Comparison of ENCODE assay signal across 1 cellular context in the genomic region with DNA sequence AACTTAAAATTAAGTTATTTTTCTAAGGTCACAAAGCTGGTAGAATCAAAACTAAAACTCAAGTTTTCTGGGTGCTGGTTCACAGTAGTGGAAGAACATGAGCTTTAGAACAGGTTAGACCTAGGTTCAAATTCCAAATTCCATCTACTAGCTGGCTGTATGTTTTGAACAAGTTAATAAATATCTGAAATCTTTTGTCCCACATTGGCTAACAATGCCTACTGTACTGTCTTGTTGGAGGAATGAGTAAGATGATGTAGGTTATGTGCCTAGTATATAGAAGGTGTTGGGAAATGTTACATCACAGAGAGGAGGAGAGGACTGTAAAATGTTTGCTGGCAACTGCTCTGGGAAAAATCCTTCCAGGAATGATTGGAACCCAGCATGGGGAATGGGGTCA.
TF ChIP-seq lines count a peak whose summit lies in the region.

No MANE protein-coding gene starts in this region.

TF ChIP-seq in HepG2, 621 proteins besides CTCF, POLR2A, EP300 and RAD21 (continued from another document and continues in another):
- TF ChIP-seq CHD4 (IDR thresholded peaks at IDR 0.05; ENCODE audit: borderline replicate concordance, low read length) (no peak), IKZF1 (IDR thresholded peaks at IDR 0.05) (no peak), TP53 (CRISPR knock-in tag; conservative IDR thresholded peaks at IDR 0.05) (no peak), STAG1 (CRISPR knock-in tag; IDR thresholded peaks at IDR 0.05) (no peak), BRD4 (CRISPR knock-in tag; IDR thresholded peaks at IDR 0.05) (no peak), SOX13 (IDR thresholded peaks at IDR 0.05) (peak; percentile 56; the same call in 1 of the 2 replicates), SOX13 (CRISPR knock-in tag; conservative IDR thresholded peaks at IDR 0.05 in 1 of 2, IDR thresholded peaks at IDR 0.05 in 1 of 2) (peak in 1 of 2 experiments; percentile 96; a peak in 2 of 4 replicates), MZF1 (CRISPR knock-in tag; IDR thresholded peaks at IDR 0.05; ENCODE audit: borderline replicate concordance) (no peak), ZSCAN9 (CRISPR knock-in tag; IDR thresholded peaks at IDR 0.05; ENCODE audit: borderline replicate concordance) (no peak), ZNF720 (CRISPR knock-in tag; IDR thresholded peaks at IDR 0.05) (no peak), ZBTB7A (CRISPR knock-in tag; IDR thresholded peaks at IDR 0.05) (no peak), ZBTB20 (CRISPR knock-in tag; IDR thresholded peaks at IDR 0.05; ENCODE audit: borderline replicate concordance, low read depth) (no peak), MIXL1 (CRISPR knock-in tag; IDR thresholded peaks at IDR 0.05) (peak; percentile 10; the same call in 1 of the 2 replicates), ZNF572 (CRISPR knock-in tag; IDR thresholded peaks at IDR 0.05) (no peak), ZNF235 (CRISPR knock-in tag; IDR thresholded peaks at IDR 0.05; ENCODE audit: borderline replicate concordance) (no peak), PLRG1 (conservative IDR thresholded peaks at IDR 0.05) (no peak), RFX1 (IDR thresholded peaks at IDR 0.05) (no peak), ZNF230 (CRISPR knock-in tag; IDR thresholded peaks at IDR 0.05) (no peak), ASH2L (IDR thresholded peaks at IDR 0.05; ENCODE audit: insufficient read length, low read depth, low read length) (peak; percentile 49), RXRB (CRISPR knock-in tag; IDR thresholded peaks at IDR 0.05; ENCODE audit: borderline replicate concordance) (peak; percentile 21; the same call in 1 of the 2 replicates), NCOR1 (IDR thresholded peaks at IDR 0.05; ENCODE audit: borderline replicate concordance, low read length) (peak; percentile 86; the same call in 1 of the 2 replicates), SP140L (CRISPR knock-in tag; IDR thresholded peaks at IDR 0.05; ENCODE audit: borderline replicate concordance) (no peak), NFE2 (CRISPR knock-in tag; IDR thresholded peaks at IDR 0.05) (no peak), ZNF83 (CRISPR knock-in tag; IDR thresholded peaks at IDR 0.05; ENCODE audit: borderline replicate concordance) (no peak), ZNF7 (CRISPR knock-in tag; IDR thresholded peaks at IDR 0.05) (peak; percentile 11; the same call in 1 of the 2 replicates), HDAC2 (CRISPR knock-in tag; IDR thresholded peaks at IDR 0.05) (peak; percentile 31; the same call in 1 of the 2 replicates), ZNF326 (CRISPR knock-in tag; IDR thresholded peaks at IDR 0.05; ENCODE audit: borderline replicate concordance) (no peak), FOXK2 (IDR thresholded peaks at IDR 0.05) (no peak), NBN (conservative IDR thresholded peaks at IDR 0.05) (no peak), KLF11 (CRISPR knock-in tag; IDR thresholded peaks at IDR 0.05) (no peak), ZNF850 (CRISPR knock-in tag; conservative IDR thresholded peaks at IDR 0.05) (no peak), ZNF780A (CRISPR knock-in tag; IDR thresholded peaks at IDR 0.05) (no peak), ZNF557 (CRISPR knock-in tag; IDR thresholded peaks at IDR 0.05) (no peak), ZNF331 (CRISPR knock-in tag; IDR thresholded peaks at IDR 0.05) (0 out of 2 replicates have a peak, but pooled peaks have one; percentile 20)
- TF ChIP-seq, protein P1, sequence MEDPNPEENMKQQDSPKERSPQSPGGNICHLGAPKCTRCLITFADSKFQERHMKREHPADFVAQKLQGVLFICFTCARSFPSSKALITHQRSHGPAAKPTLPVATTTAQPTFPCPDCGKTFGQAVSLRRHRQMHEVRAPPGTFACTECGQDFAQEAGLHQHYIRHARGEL (CRISPR knock-in tag; IDR thresholded peaks at IDR 0.05): no peak
- TF ChIP-seq, protein P2, sequence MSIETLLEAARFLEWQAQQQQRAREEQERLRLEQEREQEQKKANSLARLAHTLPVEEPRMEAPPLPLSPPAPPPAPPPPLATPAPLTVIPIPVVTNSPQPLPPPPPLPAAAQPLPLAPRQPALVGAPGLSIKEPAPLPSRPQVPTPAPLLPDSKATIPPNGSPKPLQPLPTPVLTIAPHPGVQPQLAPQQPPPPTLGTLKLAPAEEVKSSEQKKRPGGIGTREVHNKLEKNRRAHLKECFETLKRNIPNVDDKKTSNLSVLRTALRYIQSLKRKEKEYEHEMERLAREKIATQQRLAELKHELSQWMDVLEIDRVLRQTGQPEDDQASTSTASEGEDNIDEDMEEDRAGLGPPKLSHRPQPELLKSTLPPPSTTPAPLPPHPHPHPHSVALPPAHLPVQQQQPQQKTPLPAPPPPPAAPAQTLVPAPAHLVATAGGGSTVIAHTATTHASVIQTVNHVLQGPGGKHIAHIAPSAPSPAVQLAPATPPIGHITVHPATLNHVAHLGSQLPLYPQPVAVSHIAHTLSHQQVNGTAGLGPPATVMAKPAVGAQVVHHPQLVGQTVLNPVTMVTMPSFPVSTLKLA (IDR thresholded peaks at IDR 0.05): no peak
- TF ChIP-seq, protein P3, sequence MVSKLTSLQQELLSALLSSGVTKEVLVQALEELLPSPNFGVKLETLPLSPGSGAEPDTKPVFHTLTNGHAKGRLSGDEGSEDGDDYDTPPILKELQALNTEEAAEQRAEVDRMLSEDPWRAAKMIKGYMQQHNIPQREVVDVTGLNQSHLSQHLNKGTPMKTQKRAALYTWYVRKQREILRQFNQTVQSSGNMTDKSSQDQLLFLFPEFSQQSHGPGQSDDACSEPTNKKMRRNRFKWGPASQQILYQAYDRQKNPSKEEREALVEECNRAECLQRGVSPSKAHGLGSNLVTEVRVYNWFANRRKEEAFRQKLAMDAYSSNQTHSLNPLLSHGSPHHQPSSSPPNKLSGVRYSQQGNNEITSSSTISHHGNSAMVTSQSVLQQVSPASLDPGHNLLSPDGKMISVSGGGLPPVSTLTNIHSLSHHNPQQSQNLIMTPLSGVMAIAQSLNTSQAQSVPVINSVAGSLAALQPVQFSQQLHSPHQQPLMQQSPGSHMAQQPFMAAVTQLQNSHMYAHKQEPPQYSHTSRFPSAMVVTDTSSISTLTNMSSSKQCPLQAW (CRISPR knock-in tag; IDR thresholded peaks at IDR 0.05): no peak
- TF ChIP-seq, protein P4, sequence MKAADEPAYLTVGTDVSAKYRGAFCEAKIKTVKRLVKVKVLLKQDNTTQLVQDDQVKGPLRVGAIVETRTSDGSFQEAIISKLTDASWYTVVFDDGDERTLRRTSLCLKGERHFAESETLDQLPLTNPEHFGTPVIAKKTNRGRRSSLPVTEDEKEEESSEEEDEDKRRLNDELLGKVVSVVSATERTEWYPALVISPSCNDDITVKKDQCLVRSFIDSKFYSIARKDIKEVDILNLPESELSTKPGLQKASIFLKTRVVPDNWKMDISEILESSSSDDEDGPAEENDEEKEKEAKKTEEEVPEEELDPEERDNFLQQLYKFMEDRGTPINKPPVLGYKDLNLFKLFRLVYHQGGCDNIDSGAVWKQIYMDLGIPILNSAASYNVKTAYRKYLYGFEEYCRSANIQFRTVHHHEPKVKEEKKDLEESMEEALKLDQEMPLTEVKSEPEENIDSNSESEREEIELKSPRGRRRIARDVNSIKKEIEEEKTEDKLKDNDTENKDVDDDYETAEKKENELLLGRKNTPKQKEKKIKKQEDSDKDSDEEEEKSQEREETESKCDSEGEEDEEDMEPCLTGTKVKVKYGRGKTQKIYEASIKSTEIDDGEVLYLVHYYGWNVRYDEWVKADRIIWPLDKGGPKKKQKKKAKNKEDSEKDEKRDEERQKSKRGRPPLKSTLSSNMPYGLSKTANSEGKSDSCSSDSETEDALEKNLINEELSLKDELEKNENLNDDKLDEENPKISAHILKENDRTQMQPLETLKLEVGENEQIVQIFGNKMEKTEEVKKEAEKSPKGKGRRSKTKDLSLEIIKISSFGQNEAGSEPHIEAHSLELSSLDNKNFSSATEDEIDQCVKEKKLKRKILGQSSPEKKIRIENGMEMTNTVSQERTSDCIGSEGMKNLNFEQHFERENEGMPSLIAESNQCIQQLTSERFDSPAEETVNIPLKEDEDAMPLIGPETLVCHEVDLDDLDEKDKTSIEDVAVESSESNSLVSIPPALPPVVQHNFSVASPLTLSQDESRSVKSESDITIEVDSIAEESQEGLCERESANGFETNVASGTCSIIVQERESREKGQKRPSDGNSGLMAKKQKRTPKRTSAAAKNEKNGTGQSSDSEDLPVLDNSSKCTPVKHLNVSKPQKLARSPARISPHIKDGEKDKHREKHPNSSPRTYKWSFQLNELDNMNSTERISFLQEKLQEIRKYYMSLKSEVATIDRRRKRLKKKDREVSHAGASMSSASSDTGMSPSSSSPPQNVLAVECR (CRISPR knock-in tag; IDR thresholded peaks at IDR 0.05; ENCODE audit: borderline replicate concordance): no peak
- TF ChIP-seq, protein P5, sequence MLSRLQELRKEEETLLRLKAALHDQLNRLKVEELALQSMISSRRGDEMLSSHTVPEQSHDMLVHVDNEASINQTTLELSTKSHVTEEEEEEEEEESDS (CRISPR knock-in tag; IDR thresholded peaks at IDR 0.05; ENCODE audit: borderline replicate concordance): no peak
- TF ChIP-seq, protein P6, sequence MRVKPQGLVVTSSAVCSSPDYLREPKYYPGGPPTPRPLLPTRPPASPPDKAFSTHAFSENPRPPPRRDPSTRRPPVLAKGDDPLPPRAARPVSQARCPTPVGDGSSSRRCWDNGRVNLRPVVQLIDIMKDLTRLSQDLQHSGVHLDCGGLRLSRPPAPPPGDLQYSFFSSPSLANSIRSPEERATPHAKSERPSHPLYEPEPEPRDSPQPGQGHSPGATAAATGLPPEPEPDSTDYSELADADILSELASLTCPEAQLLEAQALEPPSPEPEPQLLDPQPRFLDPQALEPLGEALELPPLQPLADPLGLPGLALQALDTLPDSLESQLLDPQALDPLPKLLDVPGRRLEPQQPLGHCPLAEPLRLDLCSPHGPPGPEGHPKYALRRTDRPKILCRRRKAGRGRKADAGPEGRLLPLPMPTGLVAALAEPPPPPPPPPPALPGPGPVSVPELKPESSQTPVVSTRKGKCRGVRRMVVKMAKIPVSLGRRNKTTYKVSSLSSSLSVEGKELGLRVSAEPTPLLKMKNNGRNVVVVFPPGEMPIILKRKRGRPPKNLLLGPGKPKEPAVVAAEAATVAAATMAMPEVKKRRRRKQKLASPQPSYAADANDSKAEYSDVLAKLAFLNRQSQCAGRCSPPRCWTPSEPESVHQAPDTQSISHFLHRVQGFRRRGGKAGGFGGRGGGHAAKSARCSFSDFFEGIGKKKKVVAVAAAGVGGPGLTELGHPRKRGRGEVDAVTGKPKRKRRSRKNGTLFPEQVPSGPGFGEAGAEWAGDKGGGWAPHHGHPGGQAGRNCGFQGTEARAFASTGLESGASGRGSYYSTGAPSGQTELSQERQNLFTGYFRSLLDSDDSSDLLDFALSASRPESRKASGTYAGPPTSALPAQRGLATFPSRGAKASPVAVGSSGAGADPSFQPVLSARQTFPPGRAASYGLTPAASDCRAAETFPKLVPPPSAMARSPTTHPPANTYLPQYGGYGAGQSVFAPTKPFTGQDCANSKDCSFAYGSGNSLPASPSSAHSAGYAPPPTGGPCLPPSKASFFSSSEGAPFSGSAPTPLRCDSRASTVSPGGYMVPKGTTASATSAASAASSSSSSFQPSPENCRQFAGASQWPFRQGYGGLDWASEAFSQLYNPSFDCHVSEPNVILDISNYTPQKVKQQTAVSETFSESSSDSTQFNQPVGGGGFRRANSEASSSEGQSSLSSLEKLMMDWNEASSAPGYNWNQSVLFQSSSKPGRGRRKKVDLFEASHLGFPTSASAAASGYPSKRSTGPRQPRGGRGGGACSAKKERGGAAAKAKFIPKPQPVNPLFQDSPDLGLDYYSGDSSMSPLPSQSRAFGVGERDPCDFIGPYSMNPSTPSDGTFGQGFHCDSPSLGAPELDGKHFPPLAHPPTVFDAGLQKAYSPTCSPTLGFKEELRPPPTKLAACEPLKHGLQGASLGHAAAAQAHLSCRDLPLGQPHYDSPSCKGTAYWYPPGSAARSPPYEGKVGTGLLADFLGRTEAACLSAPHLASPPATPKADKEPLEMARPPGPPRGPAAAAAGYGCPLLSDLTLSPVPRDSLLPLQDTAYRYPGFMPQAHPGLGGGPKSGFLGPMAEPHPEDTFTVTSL (CRISPR knock-in tag; IDR thresholded peaks at IDR 0.05; ENCODE audit: borderline replicate concordance): peak; percentile 50; the same call in 1 of the 2 replicates
- TF ChIP-seq, protein P7, sequence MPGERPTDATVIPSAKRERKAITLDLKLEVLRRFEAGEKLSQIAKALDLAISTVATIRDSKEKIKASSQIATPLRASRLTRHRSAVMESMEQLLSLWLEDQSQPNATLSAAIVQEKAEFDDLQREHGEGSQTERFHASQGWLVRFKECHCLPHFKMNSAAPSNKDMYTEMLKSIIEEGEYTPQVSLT (CRISPR knock-in tag; IDR thresholded peaks at IDR 0.05; ENCODE audit: borderline replicate concordance, low read depth): no peak
- TF ChIP-seq, protein P8, sequence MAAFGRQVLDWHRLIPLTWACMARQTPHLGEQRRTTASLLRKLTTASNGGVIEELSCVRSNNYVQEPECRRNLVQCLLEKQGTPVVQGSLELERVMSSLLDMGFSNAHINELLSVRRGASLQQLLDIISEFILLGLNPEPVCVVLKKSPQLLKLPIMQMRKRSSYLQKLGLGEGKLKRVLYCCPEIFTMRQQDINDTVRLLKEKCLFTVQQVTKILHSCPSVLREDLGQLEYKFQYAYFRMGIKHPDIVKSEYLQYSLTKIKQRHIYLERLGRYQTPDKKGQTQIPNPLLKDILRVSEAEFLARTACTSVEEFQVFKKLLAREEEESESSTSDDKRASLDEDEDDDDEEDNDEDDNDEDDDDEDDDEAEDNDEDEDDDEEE (CRISPR knock-in tag; IDR thresholded peaks at IDR 0.05): no peak
- TF ChIP-seq, protein P9, sequence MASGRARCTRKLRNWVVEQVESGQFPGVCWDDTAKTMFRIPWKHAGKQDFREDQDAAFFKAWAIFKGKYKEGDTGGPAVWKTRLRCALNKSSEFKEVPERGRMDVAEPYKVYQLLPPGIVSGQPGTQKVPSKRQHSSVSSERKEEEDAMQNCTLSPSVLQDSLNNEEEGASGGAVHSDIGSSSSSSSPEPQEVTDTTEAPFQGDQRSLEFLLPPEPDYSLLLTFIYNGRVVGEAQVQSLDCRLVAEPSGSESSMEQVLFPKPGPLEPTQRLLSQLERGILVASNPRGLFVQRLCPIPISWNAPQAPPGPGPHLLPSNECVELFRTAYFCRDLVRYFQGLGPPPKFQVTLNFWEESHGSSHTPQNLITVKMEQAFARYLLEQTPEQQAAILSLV (CRISPR knock-in tag; IDR thresholded peaks at IDR 0.05; ENCODE audit: borderline replicate concordance): no peak
- TF ChIP-seq, protein P10, sequence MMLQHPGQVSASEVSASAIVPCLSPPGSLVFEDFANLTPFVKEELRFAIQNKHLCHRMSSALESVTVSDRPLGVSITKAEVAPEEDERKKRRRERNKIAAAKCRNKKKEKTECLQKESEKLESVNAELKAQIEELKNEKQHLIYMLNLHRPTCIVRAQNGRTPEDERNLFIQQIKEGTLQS (CRISPR knock-in tag; IDR thresholded peaks at IDR 0.05): peak; percentile 24; the same call in 1 of the 2 replicates
- TF ChIP-seq, protein P11, sequence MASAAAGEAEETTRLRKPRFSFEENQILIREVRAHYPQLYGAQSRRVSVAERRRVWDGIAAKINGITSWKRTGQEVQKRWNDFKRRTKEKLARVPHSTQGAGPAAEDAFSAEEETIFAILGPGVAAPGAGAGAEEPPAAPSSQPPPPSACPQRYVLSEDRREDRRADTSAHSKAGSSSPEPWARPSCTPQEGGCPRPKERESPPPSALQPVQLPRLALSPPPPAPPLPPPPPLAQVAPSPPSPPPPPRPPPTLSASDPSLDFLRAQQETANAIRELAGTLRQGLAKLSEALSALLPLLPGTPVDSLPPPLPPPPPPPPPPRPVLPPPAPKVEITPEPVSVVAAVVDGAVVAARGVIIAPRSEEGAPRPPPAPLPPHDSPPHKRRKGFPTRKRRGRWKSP (CRISPR knock-in tag; IDR thresholded peaks at IDR 0.05): no peak
